Comparison of ENCODE assay signal across 8 cellular contexts in genomic region chr14:103628221-103628683, GRCh38.
DNase-seq lines count a peak whose midpoint lies in the region; ATAC-seq and TF ChIP-seq lines count a peak whose summit lies in the region.

No MANE protein-coding gene starts in this region.

- peak overlapping the region; percentile 82 for H3K4me3 Mint-ChIP-seq in nephron progenitor cell

- H3K27me3 Mint-ChIP-seq in nephron progenitor cell (ENCODE audit: low read depth, poor library complexity), result peaks cover 7% of the 10 kb centered on the region

- H3K27ac Mint-ChIP-seq in nephron progenitor cell, result peak overlapping the region; percentile 92

- no peak for ATAC-seq in HG03571 (IDR thresholded peaks at IDR 0.05; ENCODE audit: unreplicated experiment)
- no peak for ATAC-seq in GM19351 (IDR thresholded peaks at IDR 0.05; ENCODE audit: unreplicated experiment)

- H3K9me3 Mint-ChIP-seq in nephron progenitor cell, result no peaks in the 10 kb centered on the region

- H3K36me3 Mint-ChIP-seq in nephron progenitor cell (ENCODE audit: low read depth), result peaks cover 5% of the 10 kb centered on the region

- TF ChIP-seq CTCF in nephron progenitor cell (IDR thresholded peaks at IDR 0.05), result no peak

- peaks cover 47% of the 10 kb centered on the region for H3K4me1 Mint-ChIP-seq in nephron progenitor cell

- DNase-seq in GM04504 (ENCODE audit: low read depth) (peak; percentile 63), HuH-7.5 (ENCODE audit: low spot score) (peak; percentile 72), foreskin melanocyte (peak; percentile 46), nephron progenitor cell (peak; percentile 72)
- peak; percentile 52 to 53 for DNase-seq in activated T-cell treated with anti-CD3 and anti-CD28 coated beads, Interleukin-2, amount 50 U/mL, for 48 hours
- DNase-seq in effector CD4-positive, alpha-beta T cell, result no peak
